15 cellular contexts compared by ENCODE assay signal in genomic region chrY:17849131-17849530, GRCh38. TPM values are rescaled to one million over a fixed set of nuclear protein-coding genes. Genes with fewer than 3 reads are reported as not detected.
"Had no signal": no experiment of that assay in that cellular context is flagged by ENCODE, and none has a peak within 500 bp of the region (broad histone marks: within the 10 kb centered on the region; RNA-seq: fewer than 3 reads in every experiment).

No MANE protein-coding gene starts in this region.

RNA-seq across cellular contexts. Expression of gene CDY2B, which starts 30.9 kb away (rescaled TPM):
- total RNA-seq: stomach, subcutaneous adipose tissue, suprapubic skin, temporal lobe, thoracic aorta, thyroid gland, tibial nerve, transverse colon, upper lobe of left lung, upper lobe of right lung, ureter, urinary bladder, uterus, vagina had no signal
- polyA plus RNA-seq: stomach, thymus, urinary bladder had no signal
